Comparison of ENCODE assay signal across 1 cellular context in the genomic region with DNA sequence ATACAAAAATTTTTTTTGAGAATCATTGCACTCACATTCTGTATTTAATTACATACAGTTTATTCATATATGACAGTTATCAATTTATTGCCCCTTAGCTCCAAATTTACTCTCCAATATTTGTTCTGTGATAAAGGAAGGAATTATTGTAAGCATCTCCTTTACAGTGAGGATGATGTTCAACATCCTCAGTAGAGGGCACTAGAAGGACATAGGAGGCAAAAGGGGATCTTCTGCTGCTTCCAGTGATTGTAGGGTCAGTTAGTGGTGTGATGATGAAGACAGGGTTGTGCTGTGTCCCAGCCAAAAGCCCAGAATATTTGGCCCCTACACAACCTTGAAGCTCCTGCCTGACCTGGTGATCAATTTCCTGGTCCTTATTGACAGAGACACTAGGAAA.
TF ChIP-seq lines count a peak whose summit lies in the region.

No MANE protein-coding gene starts in this region.

TF ChIP-seq in WTC11, 78 proteins besides CTCF, POLR2A, EP300 and RAD21 (continued from another document):
- no peak for TF ChIP-seq ZNF281 (CRISPR knock-in tag; IDR thresholded peaks at IDR 0.05)
- no peak for TF ChIP-seq TP53 (CRISPR knock-in tag; IDR thresholded peaks at IDR 0.05)
- no peak for TF ChIP-seq ETV6 (CRISPR knock-in tag; IDR thresholded peaks at IDR 0.05)
- no peak for TF ChIP-seq ZNF219 (CRISPR knock-in tag; IDR thresholded peaks at IDR 0.05; ENCODE audit: borderline replicate concordance)
- TF ChIP-seq, protein P1, sequence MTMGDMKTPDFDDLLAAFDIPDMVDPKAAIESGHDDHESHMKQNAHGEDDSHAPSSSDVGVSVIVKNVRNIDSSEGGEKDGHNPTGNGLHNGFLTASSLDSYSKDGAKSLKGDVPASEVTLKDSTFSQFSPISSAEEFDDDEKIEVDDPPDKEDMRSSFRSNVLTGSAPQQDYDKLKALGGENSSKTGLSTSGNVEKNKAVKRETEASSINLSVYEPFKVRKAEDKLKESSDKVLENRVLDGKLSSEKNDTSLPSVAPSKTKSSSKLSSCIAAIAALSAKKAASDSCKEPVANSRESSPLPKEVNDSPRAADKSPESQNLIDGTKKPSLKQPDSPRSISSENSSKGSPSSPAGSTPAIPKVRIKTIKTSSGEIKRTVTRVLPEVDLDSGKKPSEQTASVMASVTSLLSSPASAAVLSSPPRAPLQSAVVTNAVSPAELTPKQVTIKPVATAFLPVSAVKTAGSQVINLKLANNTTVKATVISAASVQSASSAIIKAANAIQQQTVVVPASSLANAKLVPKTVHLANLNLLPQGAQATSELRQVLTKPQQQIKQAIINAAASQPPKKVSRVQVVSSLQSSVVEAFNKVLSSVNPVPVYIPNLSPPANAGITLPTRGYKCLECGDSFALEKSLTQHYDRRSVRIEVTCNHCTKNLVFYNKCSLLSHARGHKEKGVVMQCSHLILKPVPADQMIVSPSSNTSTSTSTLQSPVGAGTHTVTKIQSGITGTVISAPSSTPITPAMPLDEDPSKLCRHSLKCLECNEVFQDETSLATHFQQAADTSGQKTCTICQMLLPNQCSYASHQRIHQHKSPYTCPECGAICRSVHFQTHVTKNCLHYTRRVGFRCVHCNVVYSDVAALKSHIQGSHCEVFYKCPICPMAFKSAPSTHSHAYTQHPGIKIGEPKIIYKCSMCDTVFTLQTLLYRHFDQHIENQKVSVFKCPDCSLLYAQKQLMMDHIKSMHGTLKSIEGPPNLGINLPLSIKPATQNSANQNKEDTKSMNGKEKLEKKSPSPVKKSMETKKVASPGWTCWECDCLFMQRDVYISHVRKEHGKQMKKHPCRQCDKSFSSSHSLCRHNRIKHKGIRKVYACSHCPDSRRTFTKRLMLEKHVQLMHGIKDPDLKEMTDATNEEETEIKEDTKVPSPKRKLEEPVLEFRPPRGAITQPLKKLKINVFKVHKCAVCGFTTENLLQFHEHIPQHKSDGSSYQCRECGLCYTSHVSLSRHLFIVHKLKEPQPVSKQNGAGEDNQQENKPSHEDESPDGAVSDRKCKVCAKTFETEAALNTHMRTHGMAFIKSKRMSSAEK (CRISPR knock-in tag; IDR thresholded peaks at IDR 0.05; ENCODE audit: borderline replicate concordance) = no peak
- TF ChIP-seq, protein P2, sequence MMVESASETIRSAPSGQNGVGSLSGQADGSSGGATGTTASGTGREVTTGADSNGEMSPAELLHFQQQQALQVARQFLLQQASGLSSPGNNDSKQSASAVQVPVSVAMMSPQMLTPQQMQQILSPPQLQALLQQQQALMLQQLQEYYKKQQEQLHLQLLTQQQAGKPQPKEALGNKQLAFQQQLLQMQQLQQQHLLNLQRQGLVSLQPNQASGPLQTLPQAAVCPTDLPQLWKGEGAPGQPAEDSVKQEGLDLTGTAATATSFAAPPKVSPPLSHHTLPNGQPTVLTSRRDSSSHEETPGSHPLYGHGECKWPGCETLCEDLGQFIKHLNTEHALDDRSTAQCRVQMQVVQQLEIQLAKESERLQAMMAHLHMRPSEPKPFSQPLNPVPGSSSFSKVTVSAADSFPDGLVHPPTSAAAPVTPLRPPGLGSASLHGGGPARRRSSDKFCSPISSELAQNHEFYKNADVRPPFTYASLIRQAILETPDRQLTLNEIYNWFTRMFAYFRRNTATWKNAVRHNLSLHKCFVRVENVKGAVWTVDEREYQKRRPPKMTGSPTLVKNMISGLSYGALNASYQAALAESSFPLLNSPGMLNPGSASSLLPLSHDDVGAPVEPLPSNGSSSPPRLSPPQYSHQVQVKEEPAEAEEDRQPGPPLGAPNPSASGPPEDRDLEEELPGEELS (CRISPR knock-in tag; IDR thresholded peaks at IDR 0.05) = no peak
- no peak for TF ChIP-seq ZBTB43 (CRISPR knock-in tag; IDR thresholded peaks at IDR 0.05)
- no peak for TF ChIP-seq ZNF423 (CRISPR knock-in tag; IDR thresholded peaks at IDR 0.05)
